Comparison of ENCODE assay signal across 8 cellular contexts in genomic region chr19:32675720-32676185, GRCh38. TPM values are rescaled to one million over a fixed set of nuclear protein-coding genes. Genes with fewer than 3 reads are reported as not detected.
DNase-seq lines count a peak whose midpoint lies in the region; ATAC-seq and TF ChIP-seq lines count a peak whose summit lies in the region.

A gene with protein sequence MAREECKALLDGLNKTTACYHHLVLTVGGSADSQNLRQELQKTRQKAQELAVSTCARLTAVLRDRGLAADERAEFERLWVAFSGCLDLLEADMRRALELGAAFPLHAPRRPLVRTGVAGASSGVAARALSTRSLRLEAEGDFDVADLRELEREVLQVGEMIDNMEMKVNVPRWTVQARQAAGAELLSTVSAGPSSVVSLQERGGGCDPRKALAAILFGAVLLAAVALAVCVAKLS (plus strand): TSS chr19:32675848. CDS start chr19:32676264, 416 bp downstream.

- H3K9me3 Mint-ChIP-seq in CD14-positive monocyte (peaks cover 0 to 9% (median 0%) of the 10 kb centered on the region in 7 donors), WTC11 (no peaks in the 10 kb centered on the region)

- no peaks in the 10 kb centered on the region for H3F3A ChIP-seq in GM23248 (ENCODE audit: insufficient read depth)

- H3K4me2 ChIP-seq in GM23248 (ENCODE audit: unreplicated experiment) = peak within 1 kb of the TSS; percentile 94

- H3K27ac Mint-ChIP-seq in CD14-positive monocyte = peak within 1 kb of the TSS in 5 of 7 donors; percentile 6 to 80 (median 53)
- no peak within 1 kb of the TSS for H3K27ac Mint-ChIP-seq in WTC11

- H3K36me3 Mint-ChIP-seq in CD14-positive monocyte (peaks cover 5 to 10% of the 10 kb centered on the region in 2 donors), WTC11 (no peaks in the 10 kb centered on the region; the same call in 1 of the 2 replicates)

- H3K36me3 ChIP-seq in GM23248 (ENCODE audit: low read depth) (no peaks in the 10 kb centered on the region), kidney epithelial cell (ENCODE audit: control insufficient read depth, insufficient read depth, low read length) (no peaks in the 10 kb centered on the region)

- peak within 1 kb of the TSS; percentile 79 to 86 for H3K4me3 Mint-ChIP-seq in CD14-positive monocyte
- H3K4me3 Mint-ChIP-seq in WTC11 = peak within 1 kb of the TSS; percentile 66

- ATAC-seq in WTC11 (peak; percentile 28), GM19328 (IDR thresholded peaks at IDR 0.05; ENCODE audit: unreplicated experiment) (no peak)

- H3K9ac ChIP-seq in GM23248 = peak within 1 kb of the TSS; percentile 80

- H4K20me1 ChIP-seq in GM23248 (ENCODE audit: insufficient read depth) = no peaks in the 10 kb centered on the region; the same call in 1 of the 2 replicates

- H3K4me3 ChIP-seq in GM23248 = peak within 1 kb of the TSS; percentile 80
- H3K4me3 ChIP-seq in kidney epithelial cell (ENCODE audit: low read depth, low read length) = peak within 1 kb of the TSS; percentile 88

- peaks cover 40% of the 10 kb centered on the region for H3K79me2 ChIP-seq in GM23248 (ENCODE audit: insufficient read depth)

- TF ChIP-seq CTCF in CD14-positive monocyte (IDR thresholded peaks at IDR 0.05) (no peak), WTC11 (IDR thresholded peaks at IDR 0.05) (no peak), kidney epithelial cell (IDR thresholded peaks at IDR 0.05; ENCODE audit: insufficient read depth, low read length, poor library complexity, severe bottlenecking) (no peak)

- WGBS in GM23248 (ENCODE audit: low coverage in 1 of 2, low lambda C conversion rate in 2 of 2, missing lambda C conversion rate in 2 of 2), 2 experiments = 4% methylated on average over 36 to 50 of the region's 53 CpGs

- peaks cover 18% of the 10 kb centered on the region for H3K4me1 ChIP-seq in GM23248 (ENCODE audit: insufficient read depth)

- in situ Hi-C loops in GM23248 (cut with MboI) = no loop called here

- H3K4me1 Mint-ChIP-seq in CD14-positive monocyte = peaks cover 42% of the 10 kb centered on the region
- peaks cover 23% of the 10 kb centered on the region for H3K4me1 Mint-ChIP-seq in WTC11

- CTCF ChIA-PET in WTC11 (lab: Charles Lee) = interaction anchor here (1.0 to 1.8 kb wide), 4 partner anchors 24 to 501 kb away, joined by 3 to 6 read pairs (median 3); partner anchors contain the start of gene TDRD12

- peaks cover 33 to 45% (median 37%) of the 10 kb centered on the region in 3 donors for H3K27me3 Mint-ChIP-seq in CD14-positive monocyte (ENCODE audit: low read depth in 3 of 3)
- H3K27me3 Mint-ChIP-seq in WTC11 (ENCODE audit: low read depth) = peaks cover 41% of the 10 kb centered on the region

- H3K9me3 ChIP-seq in GM23248 (ENCODE audit: low read depth) = no peaks in the 10 kb centered on the region

- POLR2A ChIA-PET in WTC11 (lab: Charles Lee) = no interaction called here

- DNase-seq in CD14-positive monocyte (ENCODE audit: low spot score) = peak; percentile 66
- DNase-seq in GM23248 = peak; percentile 89
- DNase-seq in NCI-H2029 treated with DMSO at 0.1 percent for 48 hours (lab: John Stamatoyannopoulos, UW) = peak; percentile 10
- peak; percentile 65 for DNase-seq in WTC11 (ENCODE audit: low spot score)
- DNase-seq in cerebellar cortex (ENCODE audit: low spot score) = peak; percentile 50
- no peak for DNase-seq in kidney epithelial cell (ENCODE audit: low read depth)
- peak; percentile 33 to 45 for DNase-seq in stimulated activated CD4-positive, alpha-beta T cell treated with anti-CD3 and anti-CD28 coated beads, Interleukin-15, amount 100 ng/mL, for 1 hour (ENCODE audit: low read depth in 1 of 2, low spot score in 1 of 2)

- H3K27ac ChIP-seq in GM23248 = peak within 1 kb of the TSS; percentile 45; the same call in 1 of the 2 replicates

- H2AFZ ChIP-seq in GM23248 = peak within 1 kb of the TSS; percentile 94

- no peaks in the 10 kb centered on the region for H3K9me2 ChIP-seq in GM23248 (ENCODE audit: insufficient read depth)

- intact Hi-C loops in CD14-positive monocyte (cut with micrococcal nuclease) = loop anchor here (2.0 to 10.0 kb wide), 2 partner anchors 15 to 271 kb away; partner anchors contain the start of genes DPY19L3 (in 2 of the 2) and NUDT19 (in 1 of the 2)

- H3K27me3 ChIP-seq in GM23248 (replicated peaks; ENCODE audit: insufficient read depth) (peaks cover 19% of the 10 kb centered on the region), kidney epithelial cell (ENCODE audit: control insufficient read depth, insufficient read depth, low read length) (peaks cover 24% of the 10 kb centered on the region)

TF ChIP-seq in WTC11, 78 proteins besides CTCF, POLR2A, EP300 and RAD21:
- TF ChIP-seq, protein P1, sequence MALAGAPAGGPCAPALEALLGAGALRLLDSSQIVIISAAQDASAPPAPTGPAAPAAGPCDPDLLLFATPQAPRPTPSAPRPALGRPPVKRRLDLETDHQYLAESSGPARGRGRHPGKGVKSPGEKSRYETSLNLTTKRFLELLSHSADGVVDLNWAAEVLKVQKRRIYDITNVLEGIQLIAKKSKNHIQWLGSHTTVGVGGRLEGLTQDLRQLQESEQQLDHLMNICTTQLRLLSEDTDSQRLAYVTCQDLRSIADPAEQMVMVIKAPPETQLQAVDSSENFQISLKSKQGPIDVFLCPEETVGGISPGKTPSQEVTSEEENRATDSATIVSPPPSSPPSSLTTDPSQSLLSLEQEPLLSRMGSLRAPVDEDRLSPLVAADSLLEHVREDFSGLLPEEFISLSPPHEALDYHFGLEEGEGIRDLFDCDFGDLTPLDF (CRISPR knock-in tag; IDR thresholded peaks at IDR 0.05) = no peak
- TF ChIP-seq, protein P2, sequence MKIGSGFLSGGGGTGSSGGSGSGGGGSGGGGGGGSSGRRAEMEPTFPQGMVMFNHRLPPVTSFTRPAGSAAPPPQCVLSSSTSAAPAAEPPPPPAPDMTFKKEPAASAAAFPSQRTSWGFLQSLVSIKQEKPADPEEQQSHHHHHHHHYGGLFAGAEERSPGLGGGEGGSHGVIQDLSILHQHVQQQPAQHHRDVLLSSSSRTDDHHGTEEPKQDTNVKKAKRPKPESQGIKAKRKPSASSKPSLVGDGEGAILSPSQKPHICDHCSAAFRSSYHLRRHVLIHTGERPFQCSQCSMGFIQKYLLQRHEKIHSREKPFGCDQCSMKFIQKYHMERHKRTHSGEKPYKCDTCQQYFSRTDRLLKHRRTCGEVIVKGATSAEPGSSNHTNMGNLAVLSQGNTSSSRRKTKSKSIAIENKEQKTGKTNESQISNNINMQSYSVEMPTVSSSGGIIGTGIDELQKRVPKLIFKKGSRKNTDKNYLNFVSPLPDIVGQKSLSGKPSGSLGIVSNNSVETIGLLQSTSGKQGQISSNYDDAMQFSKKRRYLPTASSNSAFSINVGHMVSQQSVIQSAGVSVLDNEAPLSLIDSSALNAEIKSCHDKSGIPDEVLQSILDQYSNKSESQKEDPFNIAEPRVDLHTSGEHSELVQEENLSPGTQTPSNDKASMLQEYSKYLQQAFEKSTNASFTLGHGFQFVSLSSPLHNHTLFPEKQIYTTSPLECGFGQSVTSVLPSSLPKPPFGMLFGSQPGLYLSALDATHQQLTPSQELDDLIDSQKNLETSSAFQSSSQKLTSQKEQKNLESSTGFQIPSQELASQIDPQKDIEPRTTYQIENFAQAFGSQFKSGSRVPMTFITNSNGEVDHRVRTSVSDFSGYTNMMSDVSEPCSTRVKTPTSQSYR (CRISPR knock-in tag; IDR thresholded peaks at IDR 0.05) = no peak
- no peak for TF ChIP-seq ATF6 (CRISPR knock-in tag; IDR thresholded peaks at IDR 0.05)
- TF ChIP-seq, protein P3, sequence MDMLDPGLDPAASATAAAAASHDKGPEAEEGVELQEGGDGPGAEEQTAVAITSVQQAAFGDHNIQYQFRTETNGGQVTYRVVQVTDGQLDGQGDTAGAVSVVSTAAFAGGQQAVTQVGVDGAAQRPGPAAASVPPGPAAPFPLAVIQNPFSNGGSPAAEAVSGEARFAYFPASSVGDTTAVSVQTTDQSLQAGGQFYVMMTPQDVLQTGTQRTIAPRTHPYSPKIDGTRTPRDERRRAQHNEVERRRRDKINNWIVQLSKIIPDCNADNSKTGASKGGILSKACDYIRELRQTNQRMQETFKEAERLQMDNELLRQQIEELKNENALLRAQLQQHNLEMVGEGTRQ (CRISPR knock-in tag; IDR thresholded peaks at IDR 0.05) = peak; percentile 85
- TF ChIP-seq KAT7 (CRISPR knock-in tag; IDR thresholded peaks at IDR 0.05; ENCODE audit: borderline replicate concordance) = no peak
- no peak for TF ChIP-seq IRF2 (CRISPR knock-in tag; IDR thresholded peaks at IDR 0.05; ENCODE audit: borderline replicate concordance, low read depth)
- TF ChIP-seq NFYB (CRISPR knock-in tag; conservative IDR thresholded peaks at IDR 0.05; ENCODE audit: low read depth) = no peak
- TF ChIP-seq FOXK1 (CRISPR knock-in tag; IDR thresholded peaks at IDR 0.05) = no peak
- TF ChIP-seq, protein P4, sequence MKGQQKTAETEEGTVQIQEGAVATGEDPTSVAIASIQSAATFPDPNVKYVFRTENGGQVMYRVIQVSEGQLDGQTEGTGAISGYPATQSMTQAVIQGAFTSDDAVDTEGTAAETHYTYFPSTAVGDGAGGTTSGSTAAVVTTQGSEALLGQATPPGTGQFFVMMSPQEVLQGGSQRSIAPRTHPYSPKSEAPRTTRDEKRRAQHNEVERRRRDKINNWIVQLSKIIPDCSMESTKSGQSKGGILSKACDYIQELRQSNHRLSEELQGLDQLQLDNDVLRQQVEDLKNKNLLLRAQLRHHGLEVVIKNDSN (CRISPR knock-in tag; IDR thresholded peaks at IDR 0.05) = peak; percentile 76

RNA-seq across cellular contexts. Expression of the gene that starts here (rescaled TPM):
- polyA plus RNA-seq in CD14-positive monocyte = not detected
- total RNA-seq in GM23248 (2014; rRNA removed; shearing (Covaris generic)) = under 0.01 and 0.22 TPM in 2 replicates
- 0.08 TPM in 1 of 2 replicates, not detected in the other for polyA plus RNA-seq in GM23248 (2016; fragmentation: Nextera tagmentation; extraction: Ambion mirVana)
- total RNA-seq in WTC11 (2021) = 0.24 to 0.41 TPM (median 0.37 TPM) in 3 replicates
- total RNA-seq in kidney epithelial cell = 0.21 and 0.79 TPM in 2 replicates

Comparison
In these comparisons a context has a peak if more than half of its experiments do, and no peak if none do; other contexts are left out.
1. Peak in DNase-seq in CD14-positive monocyte; RNA of the gene not detected or under 1 TPM.
2. Peak in DNase-seq, H3K4me3 ChIP-seq, H3K27ac ChIP-seq, H3K9ac ChIP-seq and H3K4me2 ChIP-seq in GM23248; RNA of the gene not detected or under 1 TPM.
3. Peak in DNase-seq and ATAC-seq in WTC11; RNA of the gene not detected or under 1 TPM.